16 cellular contexts compared by ENCODE assay signal in genomic region chr3:10693457-10693856, GRCh38.
A peak's percentile ranks its signal among the peaks of the same experiment; 100 is the strongest.
DNase-seq lines count a peak whose midpoint lies in the region; ATAC-seq, FAIRE-seq and TF ChIP-seq lines count a peak whose summit lies in the region.
"Had no signal": no experiment of that assay in that cellular context is flagged by ENCODE, and none has a peak within 500 bp of the region (broad histone marks: within the 10 kb centered on the region; RNA-seq: fewer than 3 reads in every experiment).

No MANE protein-coding gene starts in this region.

- no peak for ATAC-seq in HG02852 (IDR thresholded peaks at IDR 0.05; ENCODE audit: unreplicated experiment)

- H3K9ac ChIP-seq in adipocyte (ENCODE audit: low read length) (no peak overlapping the region), keratinocyte (ENCODE audit: control insufficient read depth, extremely low read depth, insufficient read depth, low read length) (no peak overlapping the region)

- FAIRE-seq in keratinocyte (lab: Jason Lieb, UNC), result no peak

- H3K36me3 ChIP-seq in adipocyte (ENCODE audit: control insufficient read depth, insufficient read depth, low read length, severe bottlenecking), result no peaks in the 10 kb centered on the region
- H3K36me3 ChIP-seq in keratinocyte (ENCODE audit: control insufficient read depth in 2 of 2, extremely low read depth in 1 of 2, insufficient read depth in 2 of 2, low read length in 2 of 2), result no peaks in the 10 kb centered on the region
- no peaks in the 10 kb centered on the region for H3K36me3 ChIP-seq in vagina
- H3K36me3 ChIP-seq: prostate gland had no signal

- H3K27ac ChIP-seq in keratinocyte (ENCODE audit: control insufficient read depth, insufficient read depth, low read length), result no peak overlapping the region
- no peak overlapping the region for H3K27ac ChIP-seq in coronary artery
- H3K27ac ChIP-seq in vagina, result no peak overlapping the region
- H3K27ac ChIP-seq: epithelial cell of prostate, prostate gland, SK-N-MC had no signal

- no peak overlapping the region for H3K4me2 ChIP-seq in keratinocyte (ENCODE audit: control insufficient read depth, extremely low read depth, insufficient read depth, low read depth, low read length)

- H4K20me1 ChIP-seq in keratinocyte (ENCODE audit: control insufficient read depth, extremely low read depth, insufficient read depth, low read length), result no peaks in the 10 kb centered on the region

- H2AFZ ChIP-seq in keratinocyte (ENCODE audit: control insufficient read depth, low read length), result no peak overlapping the region

- peak; percentile 22 to 26 (median 25) for TF ChIP-seq CTCF in keratinocyte (optimal IDR thresholded peaks at IDR 0.05 in 1 of 3, IDR thresholded peaks at IDR 0.05 in 1 of 3, conservative IDR thresholded peaks at IDR 0.05 in 1 of 3; ENCODE audit: extremely low read depth in 1 of 3, insufficient read depth in 2 of 3, low read length in 3 of 3)
- TF ChIP-seq CTCF in coronary artery (IDR thresholded peaks at IDR 0.05), result no peak
- no peak for TF ChIP-seq CTCF in vagina (IDR thresholded peaks at IDR 0.05)

- DNase-seq in EH (ENCODE audit: low read depth) (peak; percentile 9), LHCN-M2 (ENCODE audit: low read depth) (peak; percentile 9), adipocyte (ENCODE audit: low read depth) (peak; percentile 9), keratinocyte (ENCODE audit: low read depth, low spot score) (no peak), Kasumi-1 (lab: John Stamatoyannopoulos, UW) (no peak), coronary artery (ENCODE audit: low spot score) (no peak), vagina (ENCODE audit: extremely low spot score in 2 of 2) (no peak)
- DNase-seq: activated CD4-positive, alpha-beta T cell treated with anti-CD3 and anti-CD28 coated beads, Interleukin-2, amount 10 ng/mL, durations not matched to agents 24 days and 14 days; NCI-H1092 treated with DMSO at 0.1 percent for 48 hours; NCI-H446; stimulated activated CD4-positive, alpha-beta T cell treated with anti-CD3 and anti-CD28 coated beads, Interleukin-2, amount 100 ng/mL, for 48 hours; stimulated activated naive CD4-positive, alpha-beta T cell had no signal

- H3K4me3 ChIP-seq in adipocyte (ENCODE audit: low read length) (no peak overlapping the region), keratinocyte (ENCODE audit: control insufficient read depth in 2 of 3, extremely low read depth in 1 of 3, insufficient read depth in 2 of 3, low read depth in 1 of 3, low read length in 3 of 3) (no peak overlapping the region), coronary artery (no peak overlapping the region), vagina (no peak overlapping the region)
- H3K4me3 ChIP-seq: prostate gland, SK-N-MC had no signal

- peaks cover 53% of the 10 kb centered on the region for H3K27me3 ChIP-seq in adipocyte (replicated peaks; ENCODE audit: control insufficient read depth, insufficient read depth, low read length)
- H3K27me3 ChIP-seq in keratinocyte (ENCODE audit: control insufficient read depth, extremely low read depth, insufficient read depth, low read length), result peaks cover 20% of the 10 kb centered on the region
- no peaks in the 10 kb centered on the region for H3K27me3 ChIP-seq in vagina

- dilution Hi-C loops in keratinocyte (cut with MboI; ENCODE audit: extremely low pct_ligation_motif_present, low sequenced_read_pairs), result no loop called here

- H3K79me2 ChIP-seq in keratinocyte (ENCODE audit: control insufficient read depth, insufficient read depth, low read length), result no peaks in the 10 kb centered on the region

- TF ChIP-seq POLR2A in vagina (IDR thresholded peaks at IDR 0.05), result no peak

- H3K9me1 ChIP-seq in keratinocyte (ENCODE audit: control insufficient read depth, extremely low read depth, insufficient read depth, low read length), result no peaks in the 10 kb centered on the region

- H3K4me1 ChIP-seq in adipocyte (ENCODE audit: control insufficient read depth, insufficient read depth, low read length) (peaks cover 13% of the 10 kb centered on the region), keratinocyte (ENCODE audit: control insufficient read depth, extremely low read depth, insufficient read depth, low read length) (no peaks in the 10 kb centered on the region), vagina (no peaks in the 10 kb centered on the region)
- H3K4me1 ChIP-seq: prostate gland had no signal

- H3K9me3 ChIP-seq in adipocyte (ENCODE audit: control insufficient read depth, low read length), result no peaks in the 10 kb centered on the region
- H3K9me3 ChIP-seq in keratinocyte (ENCODE audit: control insufficient read depth, low read depth, low read length), result no peaks in the 10 kb centered on the region
- H3K9me3 ChIP-seq in vagina, result no peaks in the 10 kb centered on the region
- H3K9me3 ChIP-seq: prostate gland had no signal

- intact Hi-C loops in vagina (cut with DNase I), result no loop called here

Comparison
In these comparisons a context has a peak if more than half of its experiments do, and no peak if none do; other contexts are left out.
1. DNase-seq: peak in EH (single experiment), LHCN-M2 (single experiment) and adipocyte (single experiment); none in keratinocyte (single experiment), Kasumi-1 (0 of 2), coronary artery (single experiment) and vagina (0 of 2).
2. CTCF ChIP-seq: peak in keratinocyte (3 of 3); none in coronary artery (single experiment) and vagina (0 of 3).